In genomic region chr17:9537177-9537776, GRCh38 we compare ENCODE assay signal across 37 cellular contexts. TPM values are rescaled to one million over a fixed set of nuclear protein-coding genes. Genes with fewer than 3 reads are reported as not detected.
"Had no signal": no experiment of that assay in that cellular context is flagged by ENCODE, and none has a peak within 500 bp of the region (broad histone marks: within the 10 kb centered on the region; RNA-seq: fewer than 3 reads in every experiment).

No MANE protein-coding gene starts in this region.

- H3K9me3 Mint-ChIP-seq: activated CD4-positive, alpha-beta memory T cell treated with anti-CD3 and anti-CD28 coated beads, Interleukin-2, amount 10 ng/mL, durations not matched to agents 7 days and 5 days; activated CD4-positive, alpha-beta T cell treated with anti-CD3 and anti-CD28 coated beads, Interleukin-2, amount 10 ng/mL, durations not matched to agents 24 days and 14 days; activated T-cell treated with anti-CD3 and anti-CD28 coated beads, Interleukin-2, amount 50 U/mL, for 24 hours; activated T-helper 17 cell treated with anti-CD3 and anti-CD28 coated beads, Interleukin-2, amount 50 U/mL, for 72 hours; effector memory CD8-positive, alpha-beta T cell; immature natural killer cell; naive B cell; nephron progenitor cell; stimulated activated memory B cell treated with anti-CD40 and anti-IgM and Interleukin-4, amounts not matched to agents 10 μg/mL and 1 μg/mL and 100 μg/mL, for 72 hours; stimulated activated naive CD8-positive, alpha-beta T cell treated with anti-CD3 and anti-CD28 coated beads, Interleukin-15, amount 100 ng/mL, for 72 hours had no signal

- H3K4me2 ChIP-seq: smooth muscle cell had no signal

- ATAC-seq: activated T-helper 17 cell treated with anti-CD3 and anti-CD28 coated beads, Interleukin-2, amount 50 U/mL, for 72 hours; effector memory CD8-positive, alpha-beta T cell; left lung; psoas muscle; stimulated activated memory B cell treated with anti-CD40 and anti-IgM and Interleukin-4, amounts not matched to agents 10 μg/mL and 1 μg/mL and 100 μg/mL, for 72 hours; stimulated activated naive CD8-positive, alpha-beta T cell treated with anti-CD3 and anti-CD28 coated beads, Interleukin-15, amount 100 ng/mL, for 72 hours; T-helper 17 cell; upper lobe of right lung had no signal

- H3K36me3 ChIP-seq: ovary, thyroid gland, WERI-Rb-1 had no signal

- DNase-seq: activated CD4-positive, alpha-beta memory T cell treated with anti-CD3 and anti-CD28 coated beads, Interleukin-2, amount 10 ng/mL, durations not matched to agents 7 days and 5 days; activated CD4-positive, alpha-beta T cell treated with anti-CD3 and anti-CD28 coated beads, Interleukin-2, amount 10 ng/mL, durations not matched to agents 24 days and 14 days; activated CD4-positive, CD25-positive, alpha-beta regulatory T cell treated with anti-CD3 and anti-CD28 coated beads, Interleukin-2, amount 50 U/mL, for 72 hours; activated CD8-positive, alpha-beta memory T cell treated with anti-CD3 and anti-CD28 coated beads, Interleukin-2, amount 50 U/mL, for 48 hours; activated gamma-delta T cell treated with Interleukin-2 at 50 U/mL for 16 hours; activated naive CD4-positive, alpha-beta T cell treated with anti-CD3 and anti-CD28 coated beads, Interleukin-2, amount 50 U/mL, for 16 hours; activated T-cell treated with anti-CD3 and anti-CD28 coated beads, Interleukin-2, amount 50 U/mL, for 24 hours; amniotic stem cell; caudate nucleus; cortex of kidney; effector memory CD8-positive, alpha-beta T cell; foreskin fibroblast; head of caudate nucleus; hypothalamus; immature natural killer cell; left lung; naive B cell; nephron progenitor cell; ovary; psoas muscle; stimulated activated CD4-positive, alpha-beta T cell treated with anti-CD3 and anti-CD28 coated beads, Interleukin-1b, Interleukin-23, amount 100 ng/mL, for 48 hours; stimulated activated CD4-positive, alpha-beta T cell treated with anti-CD3 and anti-CD28 coated beads, Interleukin-4, amount 100 ng/mL, for 4 hours; stimulated activated CD8-positive, alpha-beta memory T cell treated with anti-CD3 and anti-CD28 coated beads, Interleukin-4, amount 100 ng/mL, for 48 hours; stimulated activated naive CD8-positive, alpha-beta T cell treated with anti-CD3 and anti-CD28 coated beads, Interleukin-15, amount 100 ng/mL, for 72 hours; T-helper 17 cell; T1000; thyroid gland; upper lobe of right lung; WERI-Rb-1 had no signal

- H3K4me1 Mint-ChIP-seq: activated CD4-positive, alpha-beta memory T cell treated with anti-CD3 and anti-CD28 coated beads, Interleukin-2, amount 10 ng/mL, durations not matched to agents 7 days and 5 days; activated CD4-positive, alpha-beta T cell treated with anti-CD3 and anti-CD28 coated beads, Interleukin-2, amount 10 ng/mL, durations not matched to agents 24 days and 14 days; activated T-helper 17 cell treated with anti-CD3 and anti-CD28 coated beads, Interleukin-2, amount 50 U/mL, for 72 hours; stimulated activated memory B cell treated with anti-CD40 and anti-IgM and Interleukin-4, amounts not matched to agents 10 μg/mL and 1 μg/mL and 100 μg/mL, for 72 hours; stimulated activated naive CD8-positive, alpha-beta T cell treated with anti-CD3 and anti-CD28 coated beads, Interleukin-15, amount 100 ng/mL, for 72 hours had no signal

- H3K27ac ChIP-seq: left lung, ovary, psoas muscle, thyroid gland, upper lobe of right lung, WERI-Rb-1 had no signal

- H3K4me3 Mint-ChIP-seq: activated CD4-positive, alpha-beta memory T cell treated with anti-CD3 and anti-CD28 coated beads, Interleukin-2, amount 10 ng/mL, durations not matched to agents 7 days and 5 days; activated CD4-positive, alpha-beta T cell treated with anti-CD3 and anti-CD28 coated beads, Interleukin-2, amount 10 ng/mL, durations not matched to agents 24 days and 14 days; activated T-cell treated with anti-CD3 and anti-CD28 coated beads, Interleukin-2, amount 50 U/mL, for 24 hours; activated T-helper 17 cell treated with anti-CD3 and anti-CD28 coated beads, Interleukin-2, amount 50 U/mL, for 72 hours; effector memory CD8-positive, alpha-beta T cell; immature natural killer cell; naive B cell; nephron progenitor cell; stimulated activated memory B cell treated with anti-CD40 and anti-IgM and Interleukin-4, amounts not matched to agents 10 μg/mL and 1 μg/mL and 100 μg/mL, for 72 hours; stimulated activated naive CD8-positive, alpha-beta T cell treated with anti-CD3 and anti-CD28 coated beads, Interleukin-15, amount 100 ng/mL, for 72 hours; T-helper 17 cell had no signal

- H3K27me3 ChIP-seq: left lung, ovary, thyroid gland, upper lobe of right lung had no signal

- FAIRE-seq: astrocyte, endothelial cell of umbilical vein had no signal

- H3K27ac Mint-ChIP-seq: activated CD4-positive, alpha-beta memory T cell treated with anti-CD3 and anti-CD28 coated beads, Interleukin-2, amount 10 ng/mL, durations not matched to agents 7 days and 5 days; activated CD4-positive, alpha-beta T cell treated with anti-CD3 and anti-CD28 coated beads, Interleukin-2, amount 10 ng/mL, durations not matched to agents 24 days and 14 days; activated T-cell treated with anti-CD3 and anti-CD28 coated beads, Interleukin-2, amount 50 U/mL, for 24 hours; activated T-helper 17 cell treated with anti-CD3 and anti-CD28 coated beads, Interleukin-2, amount 50 U/mL, for 72 hours; effector memory CD8-positive, alpha-beta T cell; immature natural killer cell; naive B cell; nephron progenitor cell; stimulated activated memory B cell treated with anti-CD40 and anti-IgM and Interleukin-4, amounts not matched to agents 10 μg/mL and 1 μg/mL and 100 μg/mL, for 72 hours; stimulated activated naive CD8-positive, alpha-beta T cell treated with anti-CD3 and anti-CD28 coated beads, Interleukin-15, amount 100 ng/mL, for 72 hours; T-helper 17 cell had no signal

- H3K27me3 Mint-ChIP-seq: activated CD4-positive, alpha-beta memory T cell treated with anti-CD3 and anti-CD28 coated beads, Interleukin-2, amount 10 ng/mL, durations not matched to agents 7 days and 5 days; activated CD4-positive, alpha-beta T cell treated with anti-CD3 and anti-CD28 coated beads, Interleukin-2, amount 10 ng/mL, durations not matched to agents 24 days and 14 days; activated T-cell treated with anti-CD3 and anti-CD28 coated beads, Interleukin-2, amount 50 U/mL, for 24 hours; activated T-helper 17 cell treated with anti-CD3 and anti-CD28 coated beads, Interleukin-2, amount 50 U/mL, for 72 hours; effector memory CD8-positive, alpha-beta T cell; naive B cell; stimulated activated memory B cell treated with anti-CD40 and anti-IgM and Interleukin-4, amounts not matched to agents 10 μg/mL and 1 μg/mL and 100 μg/mL, for 72 hours; stimulated activated naive CD8-positive, alpha-beta T cell treated with anti-CD3 and anti-CD28 coated beads, Interleukin-15, amount 100 ng/mL, for 72 hours; T-helper 17 cell had no signal

- H3K4me1 ChIP-seq: left lung, psoas muscle, thyroid gland, upper lobe of right lung had no signal

- H3K9me3 ChIP-seq: left lung, ovary, psoas muscle, thyroid gland, upper lobe of right lung had no signal

- H3K4me3 ChIP-seq: left lung, lung, ovary, psoas muscle, smooth muscle cell, thyroid gland, upper lobe of right lung had no signal

RNA-seq across cellular contexts. Expression of gene CFAP52, which starts 39.2 kb away (rescaled TPM):
- total RNA-seq: activated CD4-positive, alpha-beta memory T cell treated with anti-CD3 and anti-CD28 coated beads, Interleukin-2, amount 10 ng/mL, durations not matched to agents 7 days and 5 days; activated CD4-positive, alpha-beta T cell treated with anti-CD3 and anti-CD28 coated beads, Interleukin-2, amount 10 ng/mL, durations not matched to agents 24 days and 14 days; activated T-helper 17 cell treated with anti-CD3 and anti-CD28 coated beads, Interleukin-2, amount 50 U/mL, for 72 hours; astrocyte; chondrocyte; endothelial cell of umbilical vein; kidney epithelial cell; psoas muscle; smooth muscle cell; T-helper 17 cell; upper lobe of right lung had no signal
- polyA plus RNA-seq: endothelial cell of umbilical vein, immature natural killer cell, smooth muscle cell had no signal
